Comparison of ENCODE assay signal across 14 cellular contexts in genomic region chr14:105394714-105395537, GRCh38. TPM values are rescaled to one million over a fixed set of nuclear protein-coding genes. Genes with fewer than 3 reads are reported as not detected.
A peak's percentile ranks its signal among the peaks of the same experiment; 100 is the strongest.
DNase-seq lines count a peak whose midpoint lies in the region; ATAC-seq and TF ChIP-seq lines count a peak whose summit lies in the region.
"Had no signal": no experiment of that assay in that cellular context is flagged by ENCODE, and none has a peak within 500 bp of the region (broad histone marks: within the 10 kb centered on the region; RNA-seq: fewer than 3 reads in every experiment).

No MANE protein-coding gene starts in this region.

- CTCF ChIA-PET in activated CD4-positive, alpha-beta memory T cell treated with anti-CD3 and anti-CD28 coated beads for 36 hours (lab: Charles Lee) = interaction anchor here (0.9 kb wide), 1 partner anchor 24 kb away, joined by 3 read pairs; no protein-coding TSS in a partner anchor

- peak overlapping the region; percentile 68 to 78 for H3K27ac Mint-ChIP-seq in natural killer cell
- no peak overlapping the region for H3K27ac Mint-ChIP-seq in natural killer cell treated with Interleukin-12 subunit alpha and Interleukin-12 subunit beta and Interleukin-15 and Interleukin-18, amount 100 ng/mL, for 72 hours
- peak overlapping the region; percentile 95 for H3K27ac Mint-ChIP-seq in dendritic cell treated with granulocyte-macrophage colony-stimulating factor and Interleukin-4, amounts not matched to agents 40 ng/mL and 50 ng/mL, for 4 days
- no peak overlapping the region for H3K27ac Mint-ChIP-seq in neural crest cell (ENCODE audit: unreplicated experiment)
- H3K27ac Mint-ChIP-seq in activated CD4-positive, alpha-beta memory T cell treated with anti-CD3 and anti-CD28 coated beads for 36 hours = no peak overlapping the region
- H3K27ac Mint-ChIP-seq: GM23338 had no signal

- H3K27me3 Mint-ChIP-seq in natural killer cell (ENCODE audit: low read depth in 2 of 2) = no peaks in the 10 kb centered on the region
- no peaks in the 10 kb centered on the region for H3K27me3 Mint-ChIP-seq in natural killer cell treated with Interleukin-12 subunit alpha and Interleukin-12 subunit beta and Interleukin-15 and Interleukin-18, amount 100 ng/mL, for 72 hours
- no peaks in the 10 kb centered on the region for H3K27me3 Mint-ChIP-seq in dendritic cell treated with granulocyte-macrophage colony-stimulating factor and Interleukin-4, amounts not matched to agents 40 ng/mL and 50 ng/mL, for 4 days
- no peaks in the 10 kb centered on the region for H3K27me3 Mint-ChIP-seq in neural crest cell (ENCODE audit: low read depth)
- no peaks in the 10 kb centered on the region for H3K27me3 Mint-ChIP-seq in activated CD4-positive, alpha-beta memory T cell treated with anti-CD3 and anti-CD28 coated beads for 36 hours

- H3K9me3 Mint-ChIP-seq in natural killer cell (no peaks in the 10 kb centered on the region), neural crest cell (no peaks in the 10 kb centered on the region)
- H3K9me3 Mint-ChIP-seq in natural killer cell treated with Interleukin-12 subunit alpha and Interleukin-12 subunit beta and Interleukin-15 and Interleukin-18, amount 100 ng/mL, for 72 hours = no peaks in the 10 kb centered on the region
- H3K9me3 Mint-ChIP-seq in dendritic cell treated with granulocyte-macrophage colony-stimulating factor and Interleukin-4, amounts not matched to agents 40 ng/mL and 50 ng/mL, for 4 days = no peaks in the 10 kb centered on the region
- H3K9me3 Mint-ChIP-seq in activated CD4-positive, alpha-beta memory T cell treated with anti-CD3 and anti-CD28 coated beads for 36 hours = no peaks in the 10 kb centered on the region

- peak overlapping the region; percentile 55 for H3K4me3 Mint-ChIP-seq in natural killer cell
- H3K4me3 Mint-ChIP-seq in natural killer cell treated with Interleukin-12 subunit alpha and Interleukin-12 subunit beta and Interleukin-15 and Interleukin-18, amount 100 ng/mL, for 72 hours = no peak overlapping the region
- H3K4me3 Mint-ChIP-seq in dendritic cell treated with granulocyte-macrophage colony-stimulating factor and Interleukin-4, amounts not matched to agents 40 ng/mL and 50 ng/mL, for 4 days = peak overlapping the region; percentile 2
- H3K4me3 Mint-ChIP-seq in neural crest cell = peak overlapping the region; percentile 22
- H3K4me3 Mint-ChIP-seq in activated CD4-positive, alpha-beta memory T cell treated with anti-CD3 and anti-CD28 coated beads for 36 hours = no peak overlapping the region
- H3K4me3 Mint-ChIP-seq: GM23338 had no signal

- TF ChIP-seq CTCF in natural killer cell (IDR thresholded peaks at IDR 0.05) (no peak), neural crest cell (conservative IDR thresholded peaks at IDR 0.05) (no peak)

- ATAC-seq in natural killer cell = no peak
- ATAC-seq in natural killer cell treated with Interleukin-12 subunit alpha and Interleukin-12 subunit beta and Interleukin-15 and Interleukin-18, amount 100 ng/mL, for 72 hours = no peak
- ATAC-seq in HG03457 (IDR thresholded peaks at IDR 0.05; ENCODE audit: unreplicated experiment) = no peak
- ATAC-seq: GM23338 had no signal

- DNase-seq in natural killer cell (no peak), neural crest cell (ENCODE audit: low read depth, low spot score) (no peak), KG1 (lab: John Stamatoyannopoulos, UW) (no peak)
- no peak for DNase-seq in natural killer cell treated with Interleukin-12 subunit alpha and Interleukin-12 subunit beta and Interleukin-15 and Interleukin-18, amount 100 ng/mL, for 72 hours (ENCODE audit: low spot score)
- no peak for DNase-seq in activated CD4-positive, alpha-beta memory T cell treated with anti-CD3 and anti-CD28 coated beads for 36 hours
- DNase-seq: AML-193, DMS 273 treated with DMSO at 0.1 percent for 48 hours, NCI-H2029, NCI-H524, Peyer's patch, SIG-M5 had no signal

- POLR2A ChIA-PET in activated CD4-positive, alpha-beta memory T cell treated with anti-CD3 and anti-CD28 coated beads for 36 hours (lab: Charles Lee) = no interaction called here

- intact Hi-C loops in natural killer cell (cut with micrococcal nuclease) = loop anchor here (5.0 kb wide), 1 partner anchor 97 kb away; the partner anchor contains the start of gene TEDC1
- intact Hi-C loops in dendritic cell treated with granulocyte-macrophage colony-stimulating factor and Interleukin-4, amounts not matched to agents 40 ng/mL and 50 ng/mL, for 4 days (cut with micrococcal nuclease) = loop anchor here (2.0 to 5.0 kb wide), 2 partner anchors 20 to 97 kb away; partner anchors contain the start of gene TEDC1
- intact Hi-C loops in activated CD4-positive, alpha-beta memory T cell treated with anti-CD3 and anti-CD28 coated beads for 36 hours (cut with micrococcal nuclease) = no loop called here

- H3K4me1 Mint-ChIP-seq in natural killer cell = peaks cover 18 to 52% of the 10 kb centered on the region in 2 donors
- H3K4me1 Mint-ChIP-seq in natural killer cell treated with Interleukin-12 subunit alpha and Interleukin-12 subunit beta and Interleukin-15 and Interleukin-18, amount 100 ng/mL, for 72 hours (ENCODE audit: low read depth in 2 of 2) = peaks cover 0 to 17% of the 10 kb centered on the region in 2 donors
- peaks cover 86% of the 10 kb centered on the region for H3K4me1 Mint-ChIP-seq in dendritic cell treated with granulocyte-macrophage colony-stimulating factor and Interleukin-4, amounts not matched to agents 40 ng/mL and 50 ng/mL, for 4 days (ENCODE audit: low read depth)
- H3K4me1 Mint-ChIP-seq in neural crest cell = peaks cover 8% of the 10 kb centered on the region
- peaks cover 11% of the 10 kb centered on the region for H3K4me1 Mint-ChIP-seq in activated CD4-positive, alpha-beta memory T cell treated with anti-CD3 and anti-CD28 coated beads for 36 hours (ENCODE audit: low read depth)
- H3K4me1 Mint-ChIP-seq: GM23338 had no signal

- H3K36me3 Mint-ChIP-seq in natural killer cell (no peaks in the 10 kb centered on the region), neural crest cell (ENCODE audit: low read depth) (peaks cover 3% of the 10 kb centered on the region)
- H3K36me3 Mint-ChIP-seq in natural killer cell treated with Interleukin-12 subunit alpha and Interleukin-12 subunit beta and Interleukin-15 and Interleukin-18, amount 100 ng/mL, for 72 hours = no peaks in the 10 kb centered on the region
- peaks cover 52% of the 10 kb centered on the region for H3K36me3 Mint-ChIP-seq in dendritic cell treated with granulocyte-macrophage colony-stimulating factor and Interleukin-4, amounts not matched to agents 40 ng/mL and 50 ng/mL, for 4 days (ENCODE audit: low read depth)
- peaks cover 12% of the 10 kb centered on the region for H3K36me3 Mint-ChIP-seq in activated CD4-positive, alpha-beta memory T cell treated with anti-CD3 and anti-CD28 coated beads for 36 hours

RNA-seq across cellular contexts. Expression of gene TEX22, which starts 3.4 kb away (rescaled TPM):
- total RNA-seq in natural killer cell = 1 to 10 TPM in 2 of 3 donors, under 1 TPM in 1; 0.23 to 1.9 (median 1.8) TPM
- 1 to 10 TPM; 2.7 to 3.7 TPM for total RNA-seq in natural killer cell treated with Interleukin-12 subunit alpha and Interleukin-12 subunit beta and Interleukin-15 and Interleukin-18, amount 100 ng/mL, for 72 hours
- total RNA-seq in neural crest cell = 4.4 and 5.2 TPM in 2 replicates
- under 1 TPM; 0.83 to 0.90 TPM for total RNA-seq in activated CD4-positive, alpha-beta memory T cell treated with anti-CD3 and anti-CD28 coated beads for 36 hours

RNA-seq across cellular contexts. Expression of gene MTA1, which starts 24.7 kb away (rescaled TPM):
- 100 to 1,000 TPM; 104 to 125 (median 112) TPM for total RNA-seq in natural killer cell
- 100 to 1,000 TPM in 1 of 2 donors, 10 to 100 TPM in 1; 93.4 to 252 TPM for total RNA-seq in natural killer cell treated with Interleukin-12 subunit alpha and Interleukin-12 subunit beta and Interleukin-15 and Interleukin-18, amount 100 ng/mL, for 72 hours
- 246 and 251 TPM in 2 replicates for total RNA-seq in neural crest cell
- 100 to 1,000 TPM; 107 to 109 TPM for total RNA-seq in activated CD4-positive, alpha-beta memory T cell treated with anti-CD3 and anti-CD28 coated beads for 36 hours

Comparison
In these comparisons a context has a peak if more than half of its experiments do, and no peak if none do; other contexts are left out.
1. H3K27ac Mint-ChIP-seq: peak in natural killer cell (2 of 2) and dendritic cell treated with granulocyte-macrophage colony-stimulating factor and Interleukin-4, amounts not matched to agents 40 ng/mL and 50 ng/mL, for 4 days (single experiment); none in natural killer cell treated with Interleukin-12 subunit alpha and Interleukin-12 subunit beta and Interleukin-15 and Interleukin-18, amount 100 ng/mL, for 72 hours (0 of 2), neural crest cell (single experiment) and activated CD4-positive, alpha-beta memory T cell treated with anti-CD3 and anti-CD28 coated beads for 36 hours (single experiment).
2. H3K4me3 Mint-ChIP-seq: peak in natural killer cell (single experiment), dendritic cell treated with granulocyte-macrophage colony-stimulating factor and Interleukin-4, amounts not matched to agents 40 ng/mL and 50 ng/mL, for 4 days (single experiment) and neural crest cell (single experiment); none in natural killer cell treated with Interleukin-12 subunit alpha and Interleukin-12 subunit beta and Interleukin-15 and Interleukin-18, amount 100 ng/mL, for 72 hours (single experiment) and activated CD4-positive, alpha-beta memory T cell treated with anti-CD3 and anti-CD28 coated beads for 36 hours (single experiment).